Comparison of ENCODE assay signal across 18 cellular contexts in the genomic region with DNA sequence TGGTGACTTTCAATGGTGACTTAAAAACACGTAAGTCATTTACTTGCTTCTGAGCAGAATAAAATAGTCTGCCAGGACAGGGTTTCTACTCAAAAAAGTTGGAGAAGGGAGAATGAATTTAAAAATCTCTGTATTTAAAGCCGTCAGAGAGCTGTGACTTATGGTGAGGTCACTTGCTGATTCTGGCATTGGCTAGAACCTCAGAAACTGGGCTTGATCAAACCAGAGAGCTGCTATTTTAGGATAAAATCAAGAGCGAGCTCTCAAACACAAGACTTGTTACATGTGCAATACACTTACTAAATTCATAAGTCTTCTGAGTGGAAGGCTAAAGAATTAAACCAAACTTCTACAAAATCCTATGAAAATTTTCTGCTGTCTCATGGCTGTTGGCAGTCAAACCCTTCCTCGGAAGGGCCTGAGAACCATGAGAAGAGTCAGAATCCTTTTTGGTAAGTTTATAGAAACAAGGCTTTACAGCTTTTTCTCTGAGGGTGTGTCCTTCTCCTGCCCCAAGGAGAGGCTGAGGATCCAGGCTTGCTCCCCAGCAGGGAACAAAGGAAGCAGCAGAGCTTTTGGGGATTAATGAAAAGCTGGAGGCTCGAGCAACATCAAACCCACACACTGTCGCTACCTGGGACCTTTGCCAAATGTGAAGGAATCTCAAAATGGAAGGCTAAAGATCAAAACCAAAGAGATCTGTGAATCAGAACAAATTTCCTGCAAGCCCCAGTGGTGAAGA.
DNase-seq lines count a peak whose midpoint lies in the region; ATAC-seq and TF ChIP-seq lines count a peak whose summit lies in the region.
"Had no signal": no experiment of that assay in that cellular context is flagged by ENCODE, and none has a peak within 500 bp of the region (broad histone marks: within the 10 kb centered on the region; RNA-seq: fewer than 3 reads in every experiment).

No MANE protein-coding gene starts in this region.

- peaks cover 6% of the 10 kb centered on the region for H3K4me1 Mint-ChIP-seq in mesothelial cell of epicardium
- H3K4me1 Mint-ChIP-seq: activated CD4-positive, alpha-beta memory T cell treated with anti-CD3 and anti-CD28 coated beads, Interleukin-2, amount 10 ng/mL, durations not matched to agents 7 days and 5 days; natural killer cell had no signal

- no peak for TF ChIP-seq POLR2A in esophagus muscularis mucosa (IDR thresholded peaks at IDR 0.05; ENCODE audit: low read depth)

- peaks cover 16% of the 10 kb centered on the region for H3K4me1 ChIP-seq in ACC112 (ENCODE audit: control insufficient read depth, insufficient read depth, low read length, unreplicated experiment)
- H3K4me1 ChIP-seq in esophagus muscularis mucosa, result peaks cover 0 to 15% (median 3%) of the 10 kb centered on the region in 4 donors
- H3K4me1 ChIP-seq in OCI-LY7 (ENCODE audit: insufficient read depth, low read length, poor library complexity, severe bottlenecking), result no peaks in the 10 kb centered on the region

- H3K27me3 ChIP-seq in ACC112 (ENCODE audit: insufficient read depth, low read length) (no peaks in the 10 kb centered on the region), esophagus muscularis mucosa (no peaks in the 10 kb centered on the region)
- H3K27me3 ChIP-seq: cardiac muscle cell had no signal

- 37% methylated on average over 6 of the region's 6 CpGs for WGBS in esophagus muscularis mucosa

- H3K9me2 ChIP-seq in OCI-LY7 (ENCODE audit: insufficient read depth, low read length), result no peaks in the 10 kb centered on the region

- ATAC-seq in GM21528 (IDR thresholded peaks at IDR 0.05; ENCODE audit: low FRiP score, unreplicated experiment), result no peak
- ATAC-seq: left lobe of liver, natural killer cell had no signal

- peaks cover 2% of the 10 kb centered on the region for H3K27me3 Mint-ChIP-seq in mesothelial cell of epicardium (ENCODE audit: low read depth)
- H3K27me3 Mint-ChIP-seq: activated CD4-positive, alpha-beta memory T cell treated with anti-CD3 and anti-CD28 coated beads, Interleukin-2, amount 10 ng/mL, durations not matched to agents 7 days and 5 days had no signal

- CTCF ChIA-PET in OCI-LY7 (lab: Charles Lee; ENCODE audit: unreplicated experiment), result no interaction called here

- H2AFZ ChIP-seq in ACC112 (ENCODE audit: low read length, unreplicated experiment) (peak overlapping the region; percentile 72), OCI-LY7 (ENCODE audit: low read length) (no peak overlapping the region)

- TF ChIP-seq CTCF in esophagus muscularis mucosa (IDR thresholded peaks at IDR 0.05) (no peak), mesothelial cell of epicardium (IDR thresholded peaks at IDR 0.05; ENCODE audit: unreplicated experiment) (no peak), OCI-LY7 (conservative IDR thresholded peaks at IDR 0.05; ENCODE audit: low read length) (no peak)

- H3K36me3 Mint-ChIP-seq in mesothelial cell of epicardium, result no peaks in the 10 kb centered on the region

- DNase-seq in RKO (ENCODE audit: low spot score) (peak; percentile 14), esophagus muscularis mucosa (ENCODE audit: extremely low spot score) (no peak), mesothelial cell of epicardium (ENCODE audit: low spot score in 2 of 2, unreplicated experiment in 2 of 2) (no peak), OCI-LY7 (ENCODE audit: low spot score) (no peak), NCI-H510A (lab: John Stamatoyannopoulos, UW) (no peak)
- DNase-seq in activated naive CD4-positive, alpha-beta T cell treated with anti-CD3 and anti-CD28 coated beads, Interleukin-2, amount 50 U/mL, for 16 hours, result no peak
- DNase-seq: activated CD4-positive, alpha-beta memory T cell treated with anti-CD3 and anti-CD28 coated beads, Interleukin-2, amount 10 ng/mL, durations not matched to agents 7 days and 5 days; GF-D8; hypothalamus; natural killer cell; retina; stimulated activated CD4-positive, alpha-beta T cell treated with anti-CD3 and anti-CD28 coated beads, Interleukin-4, amount 100 ng/mL, for 4 hours had no signal

- H3K4me3 ChIP-seq in ACC112 (ENCODE audit: low read depth, low read length), result peak overlapping the region; percentile 21
- no peak overlapping the region for H3K4me3 ChIP-seq in esophagus muscularis mucosa
- no peak overlapping the region for H3K4me3 ChIP-seq in OCI-LY7 (ENCODE audit: low read depth, low read length, poor library complexity, severe bottlenecking)
- H3K4me3 ChIP-seq: cardiac muscle cell, SK-N-MC had no signal

- no peaks in the 10 kb centered on the region for H4K20me1 ChIP-seq in OCI-LY7 (ENCODE audit: insufficient read depth, low read length)

- no peaks in the 10 kb centered on the region for H3K79me2 ChIP-seq in ACC112 (ENCODE audit: control insufficient read depth, insufficient read depth, low read length, unreplicated experiment)
- no peaks in the 10 kb centered on the region for H3K79me2 ChIP-seq in OCI-LY7 (ENCODE audit: insufficient read depth, low read depth, low read length)

- no peak overlapping the region for H3K4me3 Mint-ChIP-seq in mesothelial cell of epicardium
- H3K4me3 Mint-ChIP-seq: activated CD4-positive, alpha-beta memory T cell treated with anti-CD3 and anti-CD28 coated beads, Interleukin-2, amount 10 ng/mL, durations not matched to agents 7 days and 5 days; natural killer cell had no signal

- intact Hi-C loops in esophagus muscularis mucosa (cut with DNase I) (no loop called here), OCI-LY7 (cut with micrococcal nuclease; ENCODE audit: unreplicated experiment) (no loop called here)

- no TSS peak for BruUV-seq in OCI-LY7 (replicated peaks; lab: Mats Ljungman, UMichigan)

- no peaks in the 10 kb centered on the region for H3K9me3 Mint-ChIP-seq in mesothelial cell of epicardium
- H3K9me3 Mint-ChIP-seq: activated T-helper 2 cell treated with anti-CD3 and anti-CD28 coated beads, Interferon-gamma antibody, Interleukin-2, Interleukin-4, amounts not matched to agents 10 μg/mL and 5 μg/mL and 100 μg/mL, durations not matched to agents 14 hours and 24 hours and 36 hours had no signal

- H3K27ac Mint-ChIP-seq in mesothelial cell of epicardium, result peak overlapping the region; percentile 73
- H3K27ac Mint-ChIP-seq: activated CD4-positive, alpha-beta memory T cell treated with anti-CD3 and anti-CD28 coated beads, Interleukin-2, amount 10 ng/mL, durations not matched to agents 7 days and 5 days; activated T-helper 2 cell treated with anti-CD3 and anti-CD28 coated beads, Interferon-gamma antibody, Interleukin-2, Interleukin-4, amounts not matched to agents 10 μg/mL and 5 μg/mL and 100 μg/mL, durations not matched to agents 14 hours and 24 hours and 36 hours; natural killer cell had no signal

- H3K4me2 ChIP-seq in OCI-LY7 (ENCODE audit: low read length), result no peak overlapping the region

- no peaks in the 10 kb centered on the region for H3K9me3 ChIP-seq in esophagus muscularis mucosa
- H3K9me3 ChIP-seq in OCI-LY7 (ENCODE audit: low read length), result no peaks in the 10 kb centered on the region

- H3K27ac ChIP-seq in ACC112 (ENCODE audit: low read depth, low read length) (peak overlapping the region; percentile 83), esophagus muscularis mucosa (replicated peaks in 1 of 4) (peak overlapping the region; percentile 5 to 28 (median 20)), OCI-LY7 (ENCODE audit: low read depth, low read length, poor library complexity, severe bottlenecking) (no peak overlapping the region)
- H3K27ac ChIP-seq: cardiac muscle cell, SK-N-MC had no signal

- H3K36me3 ChIP-seq in ACC112 (ENCODE audit: insufficient read depth, low read length) (no peaks in the 10 kb centered on the region), esophagus muscularis mucosa (no peaks in the 10 kb centered on the region), OCI-LY7 (ENCODE audit: insufficient read depth, low read length) (no peaks in the 10 kb centered on the region)
- H3K36me3 ChIP-seq: cardiac muscle cell had no signal

- no peak for TF ChIP-seq EP300 in esophagus muscularis mucosa (IDR thresholded peaks at IDR 0.05)

- POLR2A ChIA-PET in OCI-LY7 (lab: Charles Lee), result no interaction called here
